1 cellular context compared by ENCODE assay signal in the genomic region with DNA sequence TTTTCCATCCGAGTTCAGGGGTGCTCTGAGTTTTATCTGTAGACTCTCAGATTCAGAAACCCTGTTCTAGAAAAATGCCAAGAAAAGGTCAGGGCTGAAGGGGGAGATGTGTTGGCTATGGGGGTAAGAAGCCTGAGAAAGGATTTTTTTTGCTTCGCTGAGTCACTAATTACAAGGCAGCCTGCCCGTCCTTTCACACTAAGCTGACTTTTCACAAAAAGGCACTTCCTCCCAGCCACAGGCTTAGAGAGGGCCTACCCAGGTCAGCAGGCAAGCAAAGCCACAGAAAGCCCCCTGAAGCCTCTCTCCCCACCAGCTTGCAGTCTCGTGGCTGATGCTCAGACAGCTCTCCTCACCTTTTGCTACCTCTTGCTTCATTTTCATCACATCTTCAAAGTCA.
TF ChIP-seq lines count a peak whose summit lies in the region.

No MANE protein-coding gene starts in this region.

TF ChIP-seq in WTC11, 78 proteins besides CTCF, POLR2A, EP300 and RAD21 (continued from another document):
- TF ChIP-seq, protein P1, sequence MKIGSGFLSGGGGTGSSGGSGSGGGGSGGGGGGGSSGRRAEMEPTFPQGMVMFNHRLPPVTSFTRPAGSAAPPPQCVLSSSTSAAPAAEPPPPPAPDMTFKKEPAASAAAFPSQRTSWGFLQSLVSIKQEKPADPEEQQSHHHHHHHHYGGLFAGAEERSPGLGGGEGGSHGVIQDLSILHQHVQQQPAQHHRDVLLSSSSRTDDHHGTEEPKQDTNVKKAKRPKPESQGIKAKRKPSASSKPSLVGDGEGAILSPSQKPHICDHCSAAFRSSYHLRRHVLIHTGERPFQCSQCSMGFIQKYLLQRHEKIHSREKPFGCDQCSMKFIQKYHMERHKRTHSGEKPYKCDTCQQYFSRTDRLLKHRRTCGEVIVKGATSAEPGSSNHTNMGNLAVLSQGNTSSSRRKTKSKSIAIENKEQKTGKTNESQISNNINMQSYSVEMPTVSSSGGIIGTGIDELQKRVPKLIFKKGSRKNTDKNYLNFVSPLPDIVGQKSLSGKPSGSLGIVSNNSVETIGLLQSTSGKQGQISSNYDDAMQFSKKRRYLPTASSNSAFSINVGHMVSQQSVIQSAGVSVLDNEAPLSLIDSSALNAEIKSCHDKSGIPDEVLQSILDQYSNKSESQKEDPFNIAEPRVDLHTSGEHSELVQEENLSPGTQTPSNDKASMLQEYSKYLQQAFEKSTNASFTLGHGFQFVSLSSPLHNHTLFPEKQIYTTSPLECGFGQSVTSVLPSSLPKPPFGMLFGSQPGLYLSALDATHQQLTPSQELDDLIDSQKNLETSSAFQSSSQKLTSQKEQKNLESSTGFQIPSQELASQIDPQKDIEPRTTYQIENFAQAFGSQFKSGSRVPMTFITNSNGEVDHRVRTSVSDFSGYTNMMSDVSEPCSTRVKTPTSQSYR (CRISPR knock-in tag; IDR thresholded peaks at IDR 0.05): no peak
- TF ChIP-seq JAZF1 (CRISPR knock-in tag; IDR thresholded peaks at IDR 0.05): no peak
TF ChIP-seq in WTC11: peak in this region for 0.
